ENCODE assay signal across 8 cellular contexts in genomic region chr17:29929544-29930398, GRCh38. TPM values are rescaled to one million over a fixed set of nuclear protein-coding genes. Genes with fewer than 3 reads are reported as not detected.
DNase-seq lines count a peak whose midpoint lies in the region; ATAC-seq and TF ChIP-seq lines count a peak whose summit lies in the region.

Gene SSH2 (minus strand): TSS chr17:29930228. CDS start chr17:29930000, 228 bp downstream.

- H3K27ac Mint-ChIP-seq in activated T-helper 2 cell treated with anti-CD3 and anti-CD28 coated beads, Interferon-gamma antibody, Interleukin-2, Interleukin-4, amounts not matched to agents 10 μg/mL and 5 μg/mL and 100 μg/mL, durations not matched to agents 14 hours and 24 hours and 36 hours: no peak within 1 kb of the TSS
- peak within 1 kb of the TSS; percentile 98 for H3K27ac Mint-ChIP-seq in nephron progenitor cell
- H3K27ac Mint-ChIP-seq in stimulated activated naive CD8-positive, alpha-beta T cell treated with anti-CD3 and anti-CD28 coated beads, Interleukin-15, amount 100 ng/mL, for 72 hours: peak within 1 kb of the TSS in 1 of 2 donors; percentile 91

- in situ Hi-C loops in GM23248 (cut with MboI): loop anchor here (5.0 to 10.0 kb wide), 2 partner anchors 127 to 285 kb away; no protein-coding TSS in a partner anchor

- peaks cover 13% of the 10 kb centered on the region for H3K36me3 Mint-ChIP-seq in activated T-helper 2 cell treated with anti-CD3 and anti-CD28 coated beads, Interferon-gamma antibody, Interleukin-2, Interleukin-4, amounts not matched to agents 10 μg/mL and 5 μg/mL and 100 μg/mL, durations not matched to agents 14 hours and 24 hours and 36 hours (ENCODE audit: low read depth)
- peaks cover 4% of the 10 kb centered on the region for H3K36me3 Mint-ChIP-seq in nephron progenitor cell (ENCODE audit: low read depth)

- H3K4me1 ChIP-seq in GM23248 (ENCODE audit: insufficient read depth): peaks cover 20% of the 10 kb centered on the region

- DNase-seq in DMS79 (lab: John Stamatoyannopoulos, UW) (peak; percentile 77), GM23248 (peak; percentile 96), MG63 (peak; percentile 93), fibroblast of the aortic adventitia (ENCODE audit: low read depth) (peak; percentile 69), nephron progenitor cell (peak; percentile 91)
- DNase-seq in activated T-helper 2 cell treated with anti-CD3 and anti-CD28 coated beads, Interferon-gamma antibody, Interleukin-2, Interleukin-4, amounts not matched to agents 10 μg/mL and 5 μg/mL and 100 μg/mL, durations not matched to agents 14 hours and 24 hours and 36 hours (ENCODE audit: low spot score): peak; percentile 83
- DNase-seq in stimulated activated naive CD8-positive, alpha-beta T cell treated with anti-CD3 and anti-CD28 coated beads, Interleukin-15, amount 100 ng/mL, for 72 hours: peak; percentile 81 to 87

- H3K4me3 Mint-ChIP-seq in activated T-helper 2 cell treated with anti-CD3 and anti-CD28 coated beads, Interferon-gamma antibody, Interleukin-2, Interleukin-4, amounts not matched to agents 10 μg/mL and 5 μg/mL and 100 μg/mL, durations not matched to agents 14 hours and 24 hours and 36 hours (ENCODE audit: low read depth): no peak within 1 kb of the TSS
- no peak within 1 kb of the TSS for H3K4me3 Mint-ChIP-seq in nephron progenitor cell
- H3K4me3 Mint-ChIP-seq in stimulated activated naive CD8-positive, alpha-beta T cell treated with anti-CD3 and anti-CD28 coated beads, Interleukin-15, amount 100 ng/mL, for 72 hours: no peak within 1 kb of the TSS

- H3K27me3 ChIP-seq in GM23248 (replicated peaks; ENCODE audit: insufficient read depth) (no peaks in the 10 kb centered on the region), MG63 (no peaks in the 10 kb centered on the region)

- peak; percentile 84 for ATAC-seq in stimulated activated naive CD8-positive, alpha-beta T cell treated with anti-CD3 and anti-CD28 coated beads, Interleukin-15, amount 100 ng/mL, for 72 hours

- peaks cover 10% of the 10 kb centered on the region; the same call in 1 of the 2 replicates for H3F3A ChIP-seq in GM23248 (ENCODE audit: insufficient read depth)

- H2AFZ ChIP-seq in GM23248: peak within 1 kb of the TSS; percentile 96

- peaks cover 18% of the 10 kb centered on the region for H3K4me1 Mint-ChIP-seq in activated T-helper 2 cell treated with anti-CD3 and anti-CD28 coated beads, Interferon-gamma antibody, Interleukin-2, Interleukin-4, amounts not matched to agents 10 μg/mL and 5 μg/mL and 100 μg/mL, durations not matched to agents 14 hours and 24 hours and 36 hours (ENCODE audit: low read depth)
- peaks cover 24% of the 10 kb centered on the region for H3K4me1 Mint-ChIP-seq in nephron progenitor cell
- peaks cover 32% of the 10 kb centered on the region for H3K4me1 Mint-ChIP-seq in stimulated activated naive CD8-positive, alpha-beta T cell treated with anti-CD3 and anti-CD28 coated beads, Interleukin-15, amount 100 ng/mL, for 72 hours

- no peaks in the 10 kb centered on the region for H3K27me3 Mint-ChIP-seq in activated T-helper 2 cell treated with anti-CD3 and anti-CD28 coated beads, Interferon-gamma antibody, Interleukin-2, Interleukin-4, amounts not matched to agents 10 μg/mL and 5 μg/mL and 100 μg/mL, durations not matched to agents 14 hours and 24 hours and 36 hours (ENCODE audit: low read depth)
- H3K27me3 Mint-ChIP-seq in nephron progenitor cell (ENCODE audit: low read depth, poor library complexity): no peaks in the 10 kb centered on the region
- H3K27me3 Mint-ChIP-seq in stimulated activated naive CD8-positive, alpha-beta T cell treated with anti-CD3 and anti-CD28 coated beads, Interleukin-15, amount 100 ng/mL, for 72 hours: no peaks in the 10 kb centered on the region

- H3K9ac ChIP-seq in GM23248: peak within 1 kb of the TSS; percentile 76

- H3K9me3 ChIP-seq in GM23248 (ENCODE audit: low read depth) (no peaks in the 10 kb centered on the region), MG63 (no peaks in the 10 kb centered on the region)

- H3K4me3 ChIP-seq in GM23248 (peak within 1 kb of the TSS; percentile 80), MG63 (peak within 1 kb of the TSS; percentile 86), fibroblast of the aortic adventitia (ENCODE audit: low read depth, low read length) (peak within 1 kb of the TSS; percentile 99)

- TF ChIP-seq CTCF in fibroblast of the aortic adventitia (IDR thresholded peaks at IDR 0.05; ENCODE audit: insufficient read depth, low read length): no peak
- TF ChIP-seq CTCF in nephron progenitor cell (IDR thresholded peaks at IDR 0.05): no peak

- intact Hi-C loops in activated T-helper 2 cell treated with anti-CD3 and anti-CD28 coated beads, Interferon-gamma antibody, Interleukin-2, Interleukin-4, amounts not matched to agents 10 μg/mL and 5 μg/mL and 100 μg/mL, durations not matched to agents 14 hours and 24 hours and 36 hours (cut with micrococcal nuclease): loop anchor here (5.0 kb wide), 2 partner anchors 312 to 362 kb away; partner anchors contain the start of genes ABHD15 and TP53I13

- 0% methylated on average over 50 to 66 of the region's 71 CpGs for WGBS in GM23248 (ENCODE audit: low coverage in 1 of 2, low lambda C conversion rate in 2 of 2, missing lambda C conversion rate in 2 of 2), 2 experiments

- H3K27ac ChIP-seq in GM23248: peak within 1 kb of the TSS; percentile 55

- H4K20me1 ChIP-seq in GM23248 (ENCODE audit: insufficient read depth): no peaks in the 10 kb centered on the region

- TF ChIP-seq POLR2A in Raji (IDR thresholded peaks at IDR 0.05; ENCODE audit: insufficient read depth, low read depth, low read length): peak; percentile 73

- H3K9me2 ChIP-seq in GM23248 (ENCODE audit: insufficient read depth): no peaks in the 10 kb centered on the region

- H3K36me3 ChIP-seq in GM23248 (ENCODE audit: low read depth) (no peaks in the 10 kb centered on the region), MG63 (no peaks in the 10 kb centered on the region)

- H3K4me2 ChIP-seq in GM23248 (ENCODE audit: unreplicated experiment): peak within 1 kb of the TSS; percentile 100

- peaks cover 51% of the 10 kb centered on the region for H3K79me2 ChIP-seq in GM23248 (ENCODE audit: insufficient read depth)

- H3K9me3 Mint-ChIP-seq in activated T-helper 2 cell treated with anti-CD3 and anti-CD28 coated beads, Interferon-gamma antibody, Interleukin-2, Interleukin-4, amounts not matched to agents 10 μg/mL and 5 μg/mL and 100 μg/mL, durations not matched to agents 14 hours and 24 hours and 36 hours: no peaks in the 10 kb centered on the region
- H3K9me3 Mint-ChIP-seq in nephron progenitor cell: no peaks in the 10 kb centered on the region
- H3K9me3 Mint-ChIP-seq in stimulated activated naive CD8-positive, alpha-beta T cell treated with anti-CD3 and anti-CD28 coated beads, Interleukin-15, amount 100 ng/mL, for 72 hours: no peaks in the 10 kb centered on the region

RNA-seq across cellular contexts. Expression of gene SSH2, which starts in this region (rescaled TPM):
- total RNA-seq in GM23248 (2014; rRNA removed; shearing (Covaris generic)): 8.3 and 9.7 TPM in 2 replicates
- 16.3 and 18.9 TPM in 2 replicates for polyA plus RNA-seq in GM23248 (2016; fragmentation: Nextera tagmentation; extraction: Ambion mirVana)
- total RNA-seq in MG63 (2014; rRNA removed; shearing (Covaris generic); ENCODE audit: low replicate concordance): 2.8 and 9.0 TPM in 2 replicates
- 39.2 and 44.2 TPM in 2 replicates for total RNA-seq in activated T-helper 2 cell treated with anti-CD3 and anti-CD28 coated beads, Interferon-gamma antibody, Interleukin-2, Interleukin-4, amounts not matched to agents 10 μg/mL and 5 μg/mL and 100 μg/mL, durations not matched to agents 14 hours and 24 hours and 36 hours
- total RNA-seq in fibroblast of the aortic adventitia (ENCODE audit: low replicate concordance): 15.9 and 21.1 TPM in 2 replicates

Comparison
In these comparisons a context has a peak if more than half of its experiments do, and no peak if none do; other contexts are left out.
1. Peak in every context shown above with its lines: DNase-seq, ATAC-seq, H3K4me3 ChIP-seq and H3K27ac ChIP-seq.